ENCODE assay signal across 1 cellular context in genomic region chr6:109153752-109154151, GRCh38.
TF ChIP-seq lines count a peak whose summit lies in the region.

No MANE protein-coding gene starts in this region.

TF ChIP-seq in HepG2, 621 proteins besides CTCF, POLR2A, EP300 and RAD21:
- TF ChIP-seq EEA1 (CRISPR knock-in tag; IDR thresholded peaks at IDR 0.05; ENCODE audit: borderline replicate concordance) (no peak), MAFK (conservative IDR thresholded peaks at IDR 0.05 in 1 of 2, IDR thresholded peaks at IDR 0.05 in 1 of 2; ENCODE audit: low read length in 2 of 2) (peak; percentile 95 to 99), ZNF3 (CRISPR knock-in tag; IDR thresholded peaks at IDR 0.05) (no peak), MAFF (IDR thresholded peaks at IDR 0.05; ENCODE audit: low read depth, low read length) (peak; percentile 97)
